ENCODE assay signal across 24 cellular contexts in the genomic region with DNA sequence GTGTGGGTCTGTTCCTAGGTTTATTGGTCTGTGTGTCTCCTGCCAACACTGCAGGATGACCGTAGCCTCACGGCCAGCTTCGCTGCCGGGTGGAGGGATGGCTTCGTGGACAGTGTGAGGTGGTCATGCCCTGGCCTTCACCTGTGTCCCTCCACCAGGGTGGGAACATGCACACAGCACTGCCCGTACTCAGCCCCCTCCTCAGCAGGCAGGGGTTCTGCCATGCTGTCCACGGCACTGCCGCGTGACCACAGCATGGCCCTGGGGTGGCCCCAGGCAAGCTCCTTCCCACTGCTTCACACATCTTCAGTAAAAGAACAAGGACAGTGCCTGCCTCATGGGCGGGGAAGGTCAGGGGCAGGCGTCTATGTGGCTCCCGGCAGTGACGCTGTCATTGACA.
DNase-seq lines count a peak whose midpoint lies in the region; ATAC-seq, FAIRE-seq and TF ChIP-seq lines count a peak whose summit lies in the region.
"Had no signal": no experiment of that assay in that cellular context is flagged by ENCODE, and none has a peak within 500 bp of the region (broad histone marks: within the 10 kb centered on the region; RNA-seq: fewer than 3 reads in every experiment).

No MANE protein-coding gene starts in this region.

- no peak overlapping the region for H2BK15ac ChIP-seq in neuronal stem cell (ENCODE audit: low read length)

- H3K79me1 ChIP-seq in neuronal stem cell (ENCODE audit: low read depth, low read length): no peaks in the 10 kb centered on the region

- H3K27me3 ChIP-seq in right cardiac atrium (ENCODE audit: control insufficient read depth, insufficient read depth): no peaks in the 10 kb centered on the region
- H3K27me3 ChIP-seq in right atrium auricular region: no peaks in the 10 kb centered on the region
- H3K27me3 ChIP-seq in neuronal stem cell (ENCODE audit: control insufficient read depth in 3 of 3, insufficient read depth in 3 of 3, low read depth in 1 of 3, low read length in 3 of 3): peaks cover 0 to 2% (median 0%) of the 10 kb centered on the region in 3 experiments
- H3K27me3 ChIP-seq: BE2C had no signal

- H3K36me3 ChIP-seq in right atrium auricular region: no peaks in the 10 kb centered on the region
- H3K36me3 ChIP-seq in neuronal stem cell (replicated peaks in 1 of 2; ENCODE audit: control insufficient read depth in 2 of 2, insufficient read depth in 2 of 2, low read length in 2 of 2): no peaks in the 10 kb centered on the region
- H3K36me3 ChIP-seq: BE2C; BLaER1 treated with 17β-estradiol and CSF1 and Interleukin-3, amounts not matched to agents 10 nM and 100 nM had no signal

- peak in 2 of 3 donors; percentile 10 to 14 for DNase-seq in right cardiac atrium
- no peak for DNase-seq in right atrium auricular region (ENCODE audit: low spot score)
- no peak for DNase-seq in HTR-8/SVneo (ENCODE audit: insufficient read length, low spot score)
- no peak for DNase-seq in neuronal stem cell (ENCODE audit: low spot score)
- no peak for DNase-seq in NCI-H446 treated with DMSO at 0.1 percent for 48 hours (lab: John Stamatoyannopoulos, UW)
- no peak for DNase-seq in COLO668 (lab: John Stamatoyannopoulos, UW; ENCODE audit: unreplicated experiment)
- DNase-seq: 8988T; ACHN; BE2C; CD4-positive, alpha-beta T cell; CD8-positive, alpha-beta T cell; COR-L47; DMS 273 treated with DMSO at 0.1 percent for 48 hours; DMS153; DMS53; DND-41; EL; GDM1 had no signal

- H3K18ac ChIP-seq in neuronal stem cell (ENCODE audit: low read length): peak overlapping the region; percentile 64

- no peak overlapping the region for H4K8ac ChIP-seq in neuronal stem cell (ENCODE audit: low read depth, low read length)

- H3K4me3 ChIP-seq in right cardiac atrium (ENCODE audit: low read length) (no peak overlapping the region), right atrium auricular region (no peak overlapping the region), neuronal stem cell (ENCODE audit: low read length in 2 of 2) (no peak overlapping the region)
- H3K4me3 ChIP-seq: BLaER1 treated with 17β-estradiol and CSF1 and Interleukin-3, amounts not matched to agents 10 nM and 100 nM; GM12878 had no signal

- peak overlapping the region; percentile 71 for H3K14ac ChIP-seq in neuronal stem cell (ENCODE audit: low read length)

- H2BK5ac ChIP-seq in neuronal stem cell (ENCODE audit: low read length): peak overlapping the region; percentile 93

- no peak overlapping the region for H2BK120ac ChIP-seq in neuronal stem cell (ENCODE audit: low read depth, low read length)

- H3K9me3 ChIP-seq in right cardiac atrium (ENCODE audit: control insufficient read depth, low read length) (no peaks in the 10 kb centered on the region), right atrium auricular region (no peaks in the 10 kb centered on the region), neuronal stem cell (replicated peaks in 1 of 2; ENCODE audit: control insufficient read depth in 2 of 2, insufficient read depth in 1 of 2, low read depth in 1 of 2, low read length in 2 of 2) (peaks cover 0 to 2% of the 10 kb centered on the region in 2 donors)
- H3K9me3 ChIP-seq: BE2C; BLaER1 treated with 17β-estradiol and CSF1 and Interleukin-3, amounts not matched to agents 10 nM and 100 nM had no signal

- peak overlapping the region; percentile 43 for H3K23ac ChIP-seq in neuronal stem cell (ENCODE audit: low read depth, low read length, poor library complexity)

- peak overlapping the region; percentile 86 for H2AK5ac ChIP-seq in neuronal stem cell (ENCODE audit: low read depth, low read length)

- H3K9ac ChIP-seq in neuronal stem cell (ENCODE audit: low read depth, low read length, poor library complexity): peak overlapping the region; percentile 70

- H4K91ac ChIP-seq in neuronal stem cell (ENCODE audit: low read depth, low read length, poor library complexity): no peak overlapping the region

- H2AFZ ChIP-seq in neuronal stem cell (ENCODE audit: low read length): no peak overlapping the region

- no peak for TF ChIP-seq CTCF in right atrium auricular region (IDR thresholded peaks at IDR 0.05)

- peak overlapping the region; percentile 14 for H3K4me2 ChIP-seq in neuronal stem cell (ENCODE audit: insufficient read depth, low read length, poor library complexity, severe bottlenecking)

- no peaks in the 10 kb centered on the region for H3K4me1 ChIP-seq in right cardiac atrium (ENCODE audit: control insufficient read depth, insufficient read depth, low read length)
- H3K4me1 ChIP-seq in right atrium auricular region: no peaks in the 10 kb centered on the region
- H3K4me1 ChIP-seq in neuronal stem cell (ENCODE audit: control insufficient read depth in 2 of 2, insufficient read depth in 1 of 2, low read depth in 1 of 2, low read length in 2 of 2): peaks cover 0 to 2% of the 10 kb centered on the region in 2 donors
- H3K4me1 ChIP-seq: BE2C had no signal

- WGBS in right cardiac atrium: 86% methylated on average over 13 of the region's 13 CpGs
- WGBS in neuronal stem cell (ENCODE audit: extremely low coverage in 2 of 2, insufficient read length in 2 of 2, insufficient replicate concordance in 1 of 2), 2 donors: no CpG with 5 or more reads among the region's 13 CpGs

- intact Hi-C loops in right cardiac atrium (cut with DNase I): no loop called here

- H3K4ac ChIP-seq in neuronal stem cell (ENCODE audit: low read length): no peak overlapping the region

- ATAC-seq in right cardiac atrium: no peak
- ATAC-seq: CD8-positive, alpha-beta T cell; GM12878 had no signal

- peak overlapping the region; percentile 84 for H2BK12ac ChIP-seq in neuronal stem cell (ENCODE audit: low read length)

- FAIRE-seq in HTR-8/SVneo (lab: Jason Lieb, UNC): peak; percentile 96
- FAIRE-seq: A204.1, GM12878, GM12892, GM18507 had no signal

- no peak overlapping the region for H3K27ac ChIP-seq in right cardiac atrium (ENCODE audit: low read length)
- no peak overlapping the region for H3K27ac ChIP-seq in right atrium auricular region
- H3K27ac ChIP-seq in neuronal stem cell (replicated peaks; ENCODE audit: low read length): no peak overlapping the region
- H3K27ac ChIP-seq: BLaER1 treated with 17β-estradiol and CSF1 and Interleukin-3, amounts not matched to agents 10 nM and 100 nM; C4-2B had no signal

Comparison
In these comparisons a context has a peak if more than half of its experiments do, and no peak if none do; other contexts are left out.
1. DNase-seq: peak in right cardiac atrium (2 of 3); none in right atrium auricular region (single experiment), HTR-8/SVneo (single experiment), neuronal stem cell (single experiment), NCI-H446 treated with DMSO at 0.1 percent for 48 hours (single experiment) and COLO668 (single experiment).